In genomic region chr13:31518666-31519065, GRCh38 we compare ENCODE assay signal across 20 cellular contexts.
"Had no signal": no experiment of that assay in that cellular context is flagged by ENCODE, and none has a peak within 500 bp of the region (broad histone marks: within the 10 kb centered on the region; RNA-seq: fewer than 3 reads in every experiment).

No MANE protein-coding gene starts in this region.

- H3K4me3 ChIP-seq: coronary artery, lower lobe of right lung, thyroid gland had no signal

- H3K36me3 ChIP-seq: brain microvascular endothelial cell, lower lobe of right lung, thyroid gland had no signal

- ATAC-seq: activated CD4-positive, alpha-beta T cell treated with anti-CD3 and anti-CD28 coated beads for 36 hours; left cardiac atrium; lower lobe of right lung; natural killer cell treated with Interleukin-12 subunit alpha and Interleukin-12 subunit beta and Interleukin-15 and Interleukin-18, amount 100 ng/mL, for 72 hours; WTC11 had no signal

- H3K36me3 Mint-ChIP-seq: activated CD4-positive, alpha-beta memory T cell treated with anti-CD3 and anti-CD28 coated beads for 36 hours; activated naive CD8-positive, alpha-beta T cell treated with anti-CD3 and anti-CD28 coated beads, Interleukin-2, amount 10 ng/mL, durations not matched to agents 7 days and 5 days; natural killer cell treated with Interleukin-12 subunit alpha and Interleukin-12 subunit beta and Interleukin-15 and Interleukin-18, amount 100 ng/mL, for 72 hours; WTC11 had no signal

- H3K27me3 Mint-ChIP-seq: activated CD4-positive, alpha-beta memory T cell treated with anti-CD3 and anti-CD28 coated beads for 36 hours had no signal

- DNase-seq: activated CD4-positive, alpha-beta memory T cell treated with anti-CD3 and anti-CD28 coated beads for 36 hours; activated CD4-positive, alpha-beta T cell treated with anti-CD3 and anti-CD28 coated beads for 36 hours; activated naive CD4-positive, alpha-beta T cell; activated naive CD8-positive, alpha-beta T cell treated with anti-CD3 and anti-CD28 coated beads, Interleukin-2, amount 10 ng/mL, durations not matched to agents 7 days and 5 days; activated T-cell treated with anti-CD3 and anti-CD28 coated beads for 4 hours; brain microvascular endothelial cell; central memory CD4-positive, alpha-beta T cell; erythroblast; left cardiac atrium; lower lobe of right lung; nucleus accumbens; retina; stimulated activated CD4-positive, alpha-beta T cell treated with anti-CD3 and anti-CD28 coated beads, Interleukin-1b, Interleukin-23, amount 100 ng/mL, for 48 hours; stimulated activated CD8-positive, alpha-beta memory T cell treated with anti-CD3 and anti-CD28 coated beads, Interleukin-4, amount 100 ng/mL, for 48 hours; stimulated activated naive CD4-positive, alpha-beta T cell; thyroid gland had no signal

- H3K4me1 Mint-ChIP-seq: activated CD4-positive, alpha-beta T cell treated with anti-CD3 and anti-CD28 coated beads for 36 hours; activated naive CD8-positive, alpha-beta T cell treated with anti-CD3 and anti-CD28 coated beads, Interleukin-2, amount 10 ng/mL, durations not matched to agents 7 days and 5 days had no signal

- H3K27ac ChIP-seq: brain microvascular endothelial cell, coronary artery, lower lobe of right lung, thyroid gland had no signal

- H3K27ac Mint-ChIP-seq: activated CD4-positive, alpha-beta memory T cell treated with anti-CD3 and anti-CD28 coated beads for 36 hours; activated CD4-positive, alpha-beta T cell treated with anti-CD3 and anti-CD28 coated beads for 36 hours; activated naive CD8-positive, alpha-beta T cell treated with anti-CD3 and anti-CD28 coated beads, Interleukin-2, amount 10 ng/mL, durations not matched to agents 7 days and 5 days; natural killer cell treated with Interleukin-12 subunit alpha and Interleukin-12 subunit beta and Interleukin-15 and Interleukin-18, amount 100 ng/mL, for 72 hours; T-helper 2 cell treated with Interferon-gamma antibody and Interleukin-4, amounts not matched to agents 5 μg/mL and 100 μg/mL, for 36 hours; WTC11 had no signal

- H3K9me3 ChIP-seq: lower lobe of right lung, thyroid gland had no signal

- H3K9me3 Mint-ChIP-seq: activated CD4-positive, alpha-beta memory T cell treated with anti-CD3 and anti-CD28 coated beads for 36 hours; activated naive CD8-positive, alpha-beta T cell treated with anti-CD3 and anti-CD28 coated beads, Interleukin-2, amount 10 ng/mL, durations not matched to agents 7 days and 5 days; natural killer cell treated with Interleukin-12 subunit alpha and Interleukin-12 subunit beta and Interleukin-15 and Interleukin-18, amount 100 ng/mL, for 72 hours; T-helper 2 cell treated with Interferon-gamma antibody and Interleukin-4, amounts not matched to agents 5 μg/mL and 100 μg/mL, for 36 hours; WTC11 had no signal

- H3K4me3 Mint-ChIP-seq: activated CD4-positive, alpha-beta memory T cell treated with anti-CD3 and anti-CD28 coated beads for 36 hours; activated CD4-positive, alpha-beta T cell treated with anti-CD3 and anti-CD28 coated beads for 36 hours; activated naive CD8-positive, alpha-beta T cell treated with anti-CD3 and anti-CD28 coated beads, Interleukin-2, amount 10 ng/mL, durations not matched to agents 7 days and 5 days; natural killer cell treated with Interleukin-12 subunit alpha and Interleukin-12 subunit beta and Interleukin-15 and Interleukin-18, amount 100 ng/mL, for 72 hours; T-helper 2 cell treated with Interferon-gamma antibody and Interleukin-4, amounts not matched to agents 5 μg/mL and 100 μg/mL, for 36 hours; WTC11 had no signal

- H3K27me3 ChIP-seq: brain microvascular endothelial cell, thyroid gland had no signal

- H3K4me1 ChIP-seq: lower lobe of right lung, thyroid gland had no signal
